ENCODE assay signal across 1 cellular context in the genomic region with DNA sequence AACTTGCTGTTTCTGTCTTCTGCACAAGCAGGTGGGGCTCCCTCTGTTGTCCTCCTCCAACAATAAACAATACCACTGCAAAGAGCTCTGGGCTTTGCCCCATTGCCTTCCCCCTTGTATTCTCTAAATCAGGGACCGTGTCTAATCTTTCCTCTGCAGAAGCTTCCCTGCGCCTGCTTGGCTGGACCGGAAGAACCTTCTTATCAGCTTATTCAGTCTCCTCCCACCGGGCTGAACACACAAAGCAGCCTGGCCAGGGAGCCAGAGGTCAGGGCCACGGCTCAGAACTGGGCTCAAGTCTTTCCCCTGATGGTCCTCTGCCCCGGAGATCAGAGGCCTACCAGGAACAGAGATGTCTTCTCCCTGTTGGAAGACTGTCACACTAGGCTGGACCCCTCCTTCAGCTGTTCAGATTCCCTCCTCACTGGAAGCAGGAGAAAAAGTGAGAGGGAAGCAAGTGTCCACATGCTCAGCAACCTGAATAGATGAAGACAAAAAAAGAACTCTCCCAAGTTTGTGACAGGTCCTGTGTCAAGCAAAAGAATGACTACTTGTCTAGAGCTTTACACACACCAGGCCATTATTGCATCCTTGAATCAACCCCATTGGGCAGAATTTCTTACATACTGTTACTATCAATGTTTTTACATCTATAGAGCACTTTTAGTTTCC.
TF ChIP-seq lines count a peak whose summit lies in the region.

No MANE protein-coding gene starts in this region.

TF ChIP-seq in HepG2, 621 proteins besides CTCF, POLR2A, EP300 and RAD21 (continued from another document and continues in another):
- no peak for TF ChIP-seq ZHX2 (IDR thresholded peaks at IDR 0.05; ENCODE audit: low read depth)
- TF ChIP-seq ZHX2 (CRISPR knock-in tag; IDR thresholded peaks at IDR 0.05; ENCODE audit: borderline replicate concordance), result no peak
- TF ChIP-seq ARID5B (CRISPR knock-in tag; IDR thresholded peaks at IDR 0.05), result peak; percentile 97
- no peak for TF ChIP-seq PCBP1 (IDR thresholded peaks at IDR 0.05; ENCODE audit: borderline replicate concordance, low read depth, low read length)
- TF ChIP-seq, protein P1, sequence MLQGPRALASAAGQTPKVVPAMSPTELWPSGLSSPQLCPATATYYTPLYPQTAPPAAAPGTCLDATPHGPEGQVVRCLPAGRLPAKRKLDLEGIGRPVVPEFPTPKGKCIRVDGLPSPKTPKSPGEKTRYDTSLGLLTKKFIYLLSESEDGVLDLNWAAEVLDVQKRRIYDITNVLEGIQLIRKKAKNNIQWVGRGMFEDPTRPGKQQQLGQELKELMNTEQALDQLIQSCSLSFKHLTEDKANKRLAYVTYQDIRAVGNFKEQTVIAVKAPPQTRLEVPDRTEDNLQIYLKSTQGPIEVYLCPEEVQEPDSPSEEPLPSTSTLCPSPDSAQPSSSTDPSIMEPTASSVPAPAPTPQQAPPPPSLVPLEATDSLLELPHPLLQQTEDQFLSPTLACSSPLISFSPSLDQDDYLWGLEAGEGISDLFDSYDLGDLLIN (CRISPR knock-in tag; IDR thresholded peaks at IDR 0.05; ENCODE audit: borderline replicate concordance), result no peak
- TF ChIP-seq ZNF180 (CRISPR knock-in tag; IDR thresholded peaks at IDR 0.05; ENCODE audit: borderline replicate concordance, low read depth), result no peak
- TF ChIP-seq YEATS2 (CRISPR knock-in tag; IDR thresholded peaks at IDR 0.05; ENCODE audit: borderline replicate concordance), result no peak
- TF ChIP-seq, protein P2, sequence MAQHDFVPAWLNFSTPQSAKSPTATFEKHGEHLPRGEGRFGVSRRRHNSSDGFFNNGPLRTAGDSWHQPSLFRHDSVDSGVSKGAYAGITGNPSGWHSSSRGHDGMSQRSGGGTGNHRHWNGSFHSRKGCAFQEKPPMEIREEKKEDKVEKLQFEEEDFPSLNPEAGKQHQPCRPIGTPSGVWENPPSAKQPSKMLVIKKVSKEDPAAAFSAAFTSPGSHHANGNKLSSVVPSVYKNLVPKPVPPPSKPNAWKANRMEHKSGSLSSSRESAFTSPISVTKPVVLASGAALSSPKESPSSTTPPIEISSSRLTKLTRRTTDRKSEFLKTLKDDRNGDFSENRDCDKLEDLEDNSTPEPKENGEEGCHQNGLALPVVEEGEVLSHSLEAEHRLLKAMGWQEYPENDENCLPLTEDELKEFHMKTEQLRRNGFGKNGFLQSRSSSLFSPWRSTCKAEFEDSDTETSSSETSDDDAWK (CRISPR knock-in tag; IDR thresholded peaks at IDR 0.05), result no peak
- TF ChIP-seq DR1 (CRISPR knock-in tag; IDR thresholded peaks at IDR 0.05), result no peak
- TF ChIP-seq CBX1 (IDR thresholded peaks at IDR 0.05; ENCODE audit: low read depth), result no peak
- TF ChIP-seq, protein P3, sequence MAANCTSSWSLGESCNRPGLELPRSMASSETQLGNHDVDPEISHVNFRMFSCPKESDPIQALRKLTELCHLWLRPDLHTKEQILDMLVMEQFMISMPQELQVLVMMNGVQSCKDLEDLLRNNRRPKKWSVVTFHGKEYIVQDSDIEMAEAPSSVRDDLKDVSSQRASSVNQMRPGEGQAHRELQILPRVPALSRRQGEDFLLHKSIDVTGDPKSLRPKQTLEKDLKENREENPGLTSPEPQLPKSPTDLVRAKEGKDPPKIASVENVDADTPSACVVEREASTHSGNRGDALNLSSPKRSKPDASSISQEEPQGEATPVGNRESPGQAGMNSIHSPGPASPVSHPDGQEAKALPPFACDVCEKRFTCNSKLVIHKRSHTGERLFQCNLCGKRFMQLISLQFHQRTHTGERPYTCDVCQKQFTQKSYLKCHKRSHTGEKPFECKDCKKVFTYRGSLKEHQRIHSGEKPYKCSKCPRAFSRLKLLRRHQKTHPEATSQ (CRISPR knock-in tag; IDR thresholded peaks at IDR 0.05; ENCODE audit: borderline replicate concordance), result no peak
- TF ChIP-seq MEIS2 (CRISPR knock-in tag; IDR thresholded peaks at IDR 0.05), result peak; percentile 62; the same call in 1 of the 2 replicates
- TF ChIP-seq, protein P4, sequence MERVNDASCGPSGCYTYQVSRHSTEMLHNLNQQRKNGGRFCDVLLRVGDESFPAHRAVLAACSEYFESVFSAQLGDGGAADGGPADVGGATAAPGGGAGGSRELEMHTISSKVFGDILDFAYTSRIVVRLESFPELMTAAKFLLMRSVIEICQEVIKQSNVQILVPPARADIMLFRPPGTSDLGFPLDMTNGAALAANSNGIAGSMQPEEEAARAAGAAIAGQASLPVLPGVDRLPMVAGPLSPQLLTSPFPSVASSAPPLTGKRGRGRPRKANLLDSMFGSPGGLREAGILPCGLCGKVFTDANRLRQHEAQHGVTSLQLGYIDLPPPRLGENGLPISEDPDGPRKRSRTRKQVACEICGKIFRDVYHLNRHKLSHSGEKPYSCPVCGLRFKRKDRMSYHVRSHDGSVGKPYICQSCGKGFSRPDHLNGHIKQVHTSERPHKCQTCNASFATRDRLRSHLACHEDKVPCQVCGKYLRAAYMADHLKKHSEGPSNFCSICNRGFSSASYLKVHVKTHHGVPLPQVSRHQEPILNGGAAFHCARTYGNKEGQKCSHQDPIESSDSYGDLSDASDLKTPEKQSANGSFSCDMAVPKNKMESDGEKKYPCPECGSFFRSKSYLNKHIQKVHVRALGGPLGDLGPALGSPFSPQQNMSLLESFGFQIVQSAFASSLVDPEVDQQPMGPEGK (CRISPR knock-in tag; IDR thresholded peaks at IDR 0.05), result peak; percentile 36; the same call in 1 of the 2 replicates
- TF ChIP-seq MAFF (IDR thresholded peaks at IDR 0.05; ENCODE audit: low read depth, low read length), result no peak
- peak; percentile 59; the same call in 1 of the 2 replicates for TF ChIP-seq TBX2 (CRISPR knock-in tag; IDR thresholded peaks at IDR 0.05; ENCODE audit: borderline replicate concordance)
- no peak for TF ChIP-seq ZNF670 (CRISPR knock-in tag; IDR thresholded peaks at IDR 0.05; ENCODE audit: borderline replicate concordance)
- TF ChIP-seq ARNTL (CRISPR knock-in tag; IDR thresholded peaks at IDR 0.05), result peak; percentile 71; the same call in 1 of the 2 replicates
- TF ChIP-seq ELF1 (CRISPR knock-in tag; IDR thresholded peaks at IDR 0.05), result peak; percentile 64; the same call in 1 of the 2 replicates
- TF ChIP-seq ZMYM3 (CRISPR knock-in tag; IDR thresholded peaks at IDR 0.05), result peak; percentile 77
- peak; percentile 69 for TF ChIP-seq HMG20B (CRISPR knock-in tag; conservative IDR thresholded peaks at IDR 0.05)
- TF ChIP-seq RFX5 (IDR thresholded peaks at IDR 0.05; ENCODE audit: low read depth, low read length), result no peak
- TF ChIP-seq ZBTB8A (CRISPR knock-in tag; IDR thresholded peaks at IDR 0.05; ENCODE audit: borderline replicate concordance, low read depth), result no peak
- 0 out of 2 replicates have a peak, but pooled peaks have one; percentile 30 for TF ChIP-seq ZNF878 (CRISPR knock-in tag; IDR thresholded peaks at IDR 0.05)
- TF ChIP-seq CENPX (CRISPR knock-in tag; IDR thresholded peaks at IDR 0.05), result no peak
- TF ChIP-seq EEA1 (CRISPR knock-in tag; IDR thresholded peaks at IDR 0.05; ENCODE audit: borderline replicate concordance), result no peak
- TF ChIP-seq CENPT (CRISPR knock-in tag; IDR thresholded peaks at IDR 0.05; ENCODE audit: low read depth), result no peak
- TF ChIP-seq YY1 (IDR thresholded peaks at IDR 0.05; ENCODE audit: insufficient read depth, insufficient replicate concordance, low read depth, low read length), result peak; percentile 23
- no peak for TF ChIP-seq HNRNPK (IDR thresholded peaks at IDR 0.05; ENCODE audit: low read depth, low read length, poor library complexity, severe bottlenecking)
- no peak for TF ChIP-seq KLF9 (CRISPR knock-in tag; IDR thresholded peaks at IDR 0.05; ENCODE audit: low read depth)
- no peak for TF ChIP-seq SUZ12 (IDR thresholded peaks at IDR 0.05; ENCODE audit: low read depth, low read length)
- TF ChIP-seq, protein P5, sequence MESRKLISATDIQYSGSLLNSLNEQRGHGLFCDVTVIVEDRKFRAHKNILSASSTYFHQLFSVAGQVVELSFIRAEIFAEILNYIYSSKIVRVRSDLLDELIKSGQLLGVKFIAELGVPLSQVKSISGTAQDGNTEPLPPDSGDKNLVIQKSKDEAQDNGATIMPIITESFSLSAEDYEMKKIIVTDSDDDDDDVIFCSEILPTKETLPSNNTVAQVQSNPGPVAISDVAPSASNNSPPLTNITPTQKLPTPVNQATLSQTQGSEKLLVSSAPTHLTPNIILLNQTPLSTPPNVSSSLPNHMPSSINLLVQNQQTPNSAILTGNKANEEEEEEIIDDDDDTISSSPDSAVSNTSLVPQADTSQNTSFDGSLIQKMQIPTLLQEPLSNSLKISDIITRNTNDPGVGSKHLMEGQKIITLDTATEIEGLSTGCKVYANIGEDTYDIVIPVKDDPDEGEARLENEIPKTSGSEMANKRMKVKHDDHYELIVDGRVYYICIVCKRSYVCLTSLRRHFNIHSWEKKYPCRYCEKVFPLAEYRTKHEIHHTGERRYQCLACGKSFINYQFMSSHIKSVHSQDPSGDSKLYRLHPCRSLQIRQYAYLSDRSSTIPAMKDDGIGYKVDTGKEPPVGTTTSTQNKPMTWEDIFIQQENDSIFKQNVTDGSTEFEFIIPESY (CRISPR knock-in tag; IDR thresholded peaks at IDR 0.05), result 0 out of 2 replicates have a peak, but pooled peaks have one; percentile 21
- TF ChIP-seq ZNF709 (CRISPR knock-in tag; IDR thresholded peaks at IDR 0.05), result no peak
- TF ChIP-seq ZNF331 (CRISPR knock-in tag; IDR thresholded peaks at IDR 0.05), result peak; percentile 85
- peak; percentile 79 for TF ChIP-seq HDAC1 (CRISPR knock-in tag; IDR thresholded peaks at IDR 0.05)
- no peak for TF ChIP-seq ZNF558 (CRISPR knock-in tag; IDR thresholded peaks at IDR 0.05; ENCODE audit: borderline replicate concordance)
- peak; percentile 78; the same call in 1 of the 2 replicates for TF ChIP-seq ZNF264 (CRISPR knock-in tag; IDR thresholded peaks at IDR 0.05)
- no peak for TF ChIP-seq SRSF9 (IDR thresholded peaks at IDR 0.05; ENCODE audit: borderline replicate concordance, insufficient read depth, low read depth, low read length, poor library complexity, severe bottlenecking)
